Comparison of ENCODE assay signal across 13 cellular contexts in genomic region chr2:127279781-127280180, GRCh38. TPM values are rescaled to one million over a fixed set of nuclear protein-coding genes. Genes with fewer than 3 reads are reported as not detected.
A peak's percentile ranks its signal among the peaks of the same experiment; 100 is the strongest.
DNase-seq lines count a peak whose midpoint lies in the region; ATAC-seq and TF ChIP-seq lines count a peak whose summit lies in the region.
"Had no signal": no experiment of that assay in that cellular context is flagged by ENCODE, and none has a peak within 500 bp of the region (broad histone marks: within the 10 kb centered on the region; RNA-seq: fewer than 3 reads in every experiment).

No MANE protein-coding gene starts in this region.

- no peak for TF ChIP-seq EP300 in suprapubic skin (IDR thresholded peaks at IDR 0.05)

- H3K27me3 ChIP-seq in layer of hippocampus (ENCODE audit: control insufficient read depth, insufficient read depth, low read length) (no peaks in the 10 kb centered on the region), suprapubic skin (no peaks in the 10 kb centered on the region)
- H3K27me3 ChIP-seq: BLaER1 treated with 17β-estradiol and CSF1 and Interleukin-3, amounts not matched to agents 10 nM and 100 nM had no signal

- TF ChIP-seq POLR2A in suprapubic skin (IDR thresholded peaks at IDR 0.05), result no peak

- peaks cover 8% of the 10 kb centered on the region for H3K4me1 ChIP-seq in suprapubic skin

- intact Hi-C loops in Right ventricle myocardium inferior (cut with DNase I), result no loop called here
- intact Hi-C loops in cardiac septum (cut with DNase I), result no loop called here

- no peaks in the 10 kb centered on the region for H3K9me3 ChIP-seq in suprapubic skin

- H3K27ac ChIP-seq in angular gyrus (ENCODE audit: low read depth, low read length) (peak overlapping the region; percentile 18), layer of hippocampus (ENCODE audit: low read depth, low read length) (peak overlapping the region; percentile 5), suprapubic skin (peak overlapping the region; percentile 34)
- H3K27ac ChIP-seq: 22Rv1 had no signal

- DNase-seq in Right ventricle myocardium inferior (ENCODE audit: missing footprints) (no peak), cardiac septum (ENCODE audit: low spot score) (no peak), suprapubic skin (ENCODE audit: low spot score in 2 of 2) (no peak), NCI-H446 (lab: John Stamatoyannopoulos, UW) (no peak), activated gamma-delta T cell treated with Interleukin-2 at 50 U/mL for 16 hours (no peak)
- DNase-seq: ACHN; CD4-positive, CD25-positive, alpha-beta regulatory T cell; DMS 273 treated with DMSO at 0.1 percent for 48 hours had no signal

- WGBS in suprapubic skin, result 79% methylated on average over 5 of the region's 5 CpGs

- peaks cover 88% of the 10 kb centered on the region for H3K36me3 ChIP-seq in suprapubic skin

- no peak for TF ChIP-seq CTCF in suprapubic skin (IDR thresholded peaks at IDR 0.05)

- no peak overlapping the region for H3K4me3 ChIP-seq in suprapubic skin
- H3K4me3 ChIP-seq: BLaER1 treated with 17β-estradiol and CSF1 and Interleukin-3, amounts not matched to agents 10 nM and 100 nM had no signal

- ATAC-seq in Right ventricle myocardium inferior, result peak; percentile 39
- ATAC-seq in HG02852 (IDR thresholded peaks at IDR 0.05; ENCODE audit: unreplicated experiment), result no peak

RNA-seq across cellular contexts. Expression of gene ERCC3, which starts 14.2 kb away (rescaled TPM):
- total RNA-seq in Right ventricle myocardium inferior, result 21.2 TPM
- total RNA-seq in cardiac septum, result 23.4 TPM
- 100 to 1,000 TPM in 1 of 4 donors, 10 to 100 TPM in 3; 35.5 to 103 (median 39.1) TPM for total RNA-seq in suprapubic skin

RNA-seq across cellular contexts. Expression of gene CYP27C1, which starts 59.7 kb away (rescaled TPM):
- total RNA-seq in Right ventricle myocardium inferior (0.05 TPM), cardiac septum (not detected), suprapubic skin (10 to 100 TPM in 1 of 4 donors, 1 to 10 TPM in 3; 1.8 to 12.7 (median 2.9) TPM)
- total RNA-seq: CD4-positive, CD25-positive, alpha-beta regulatory T cell had no signal
